Comparison of ENCODE assay signal across 19 cellular contexts in genomic region chr13:64817721-64818120, GRCh38.
DNase-seq lines count a peak whose midpoint lies in the region; ATAC-seq and TF ChIP-seq lines count a peak whose summit lies in the region.
"Had no signal": no experiment of that assay in that cellular context is flagged by ENCODE, and none has a peak within 500 bp of the region (broad histone marks: within the 10 kb centered on the region; RNA-seq: fewer than 3 reads in every experiment).

No MANE protein-coding gene starts in this region.

- no peak overlapping the region for H2BK5ac ChIP-seq in IMR-90 (ENCODE audit: low read depth, low read length, poor library complexity, severe bottlenecking)

- no peaks in the 10 kb centered on the region for H3K36me3 Mint-ChIP-seq in naive thymus-derived CD4-positive, alpha-beta T cell
- H3K36me3 Mint-ChIP-seq: CD14-positive monocyte had no signal

- H3K9ac ChIP-seq in IMR-90 (ENCODE audit: low read depth, low read length), result no peak overlapping the region

- H3K18ac ChIP-seq in IMR-90 (ENCODE audit: low read depth, low read length), result no peak overlapping the region

- peaks cover 0 to 23% (median 5%) of the 10 kb centered on the region in 11 donors for H3K9me3 Mint-ChIP-seq in naive thymus-derived CD4-positive, alpha-beta T cell

- no peaks in the 10 kb centered on the region for H3K4me1 Mint-ChIP-seq in naive thymus-derived CD4-positive, alpha-beta T cell
- H3K4me1 Mint-ChIP-seq: CD14-positive monocyte had no signal

- no peak overlapping the region for H2BK20ac ChIP-seq in IMR-90 (ENCODE audit: low read depth, low read length)

- H2AK9ac ChIP-seq in IMR-90 (replicated peaks; ENCODE audit: low read depth, low read length, poor library complexity), result no peak overlapping the region

- H4K5ac ChIP-seq in IMR-90 (ENCODE audit: low read depth, low read length), result no peak overlapping the region

- H2BK15ac ChIP-seq in IMR-90 (ENCODE audit: low read depth, low read length), result no peak overlapping the region

- no peaks in the 10 kb centered on the region for H3K36me3 ChIP-seq in IMR-90 (ENCODE audit: control insufficient read depth, insufficient read depth, low read length)
- no peaks in the 10 kb centered on the region for H3K36me3 ChIP-seq in brain microvascular endothelial cell (replicated peaks)
- no peaks in the 10 kb centered on the region for H3K36me3 ChIP-seq in naive thymus-derived CD4-positive, alpha-beta T cell (ENCODE audit: control insufficient read depth in 2 of 3, insufficient read depth in 3 of 3, low read length in 3 of 3)

- H2AFZ ChIP-seq in IMR-90 (replicated peaks; ENCODE audit: low read length, poor library complexity), result no peak overlapping the region
- H2AFZ ChIP-seq: PC-9 had no signal

- ATAC-seq in IMR-90 (ENCODE audit: low read depth) (peak; percentile 56), GM19395 (IDR thresholded peaks at IDR 0.05; ENCODE audit: unreplicated experiment) (no peak)
- ATAC-seq in naive thymus-derived CD4-positive, alpha-beta T cell, result no peak
- ATAC-seq: GM12878, HCT116 had no signal

- H3K14ac ChIP-seq in IMR-90 (replicated peaks; ENCODE audit: low read depth, low read length), result no peak overlapping the region

- dilution Hi-C loops in IMR-90 (cut with HindIII; ENCODE audit: low sequenced_read_pairs, unreplicated experiment), result no loop called here

- POLR2A ChIA-PET in IMR-90 (lab: Charles Lee; ENCODE audit: unreplicated experiment), result no interaction called here
- POLR2A ChIA-PET in naive thymus-derived CD4-positive, alpha-beta T cell (lab: Charles Lee), result no interaction called here

- peak; percentile 55 for DNase-seq in EH (ENCODE audit: low read depth)
- DNase-seq in IMR-90, result peak; percentile 36
- peak; percentile 14 for DNase-seq in brain microvascular endothelial cell
- peak; percentile 36 for DNase-seq in fibroblast of pulmonary artery (ENCODE audit: low read depth)
- DNase-seq in SK-N-DZ (ENCODE audit: low spot score), result no peak
- no peak for DNase-seq in naive thymus-derived CD4-positive, alpha-beta T cell
- DNase-seq in NCI-H774 (lab: John Stamatoyannopoulos, UW), result no peak
- DNase-seq: COR-L47, DMS153, KG1, NCI-H1105, NCI-H1694 treated with DMSO at 0.1 percent for 48 hours, NCI-H69, PC-9 had no signal

- no peaks in the 10 kb centered on the region for H3K27me3 ChIP-seq in IMR-90 (ENCODE audit: control insufficient read depth, insufficient read depth, low read length)
- H3K27me3 ChIP-seq in brain microvascular endothelial cell (replicated peaks), result no peaks in the 10 kb centered on the region
- H3K27me3 ChIP-seq in naive thymus-derived CD4-positive, alpha-beta T cell (ENCODE audit: control insufficient read depth in 2 of 2, insufficient read depth in 2 of 2, low read length in 2 of 2), result no peaks in the 10 kb centered on the region

- H3K9me3 ChIP-seq in IMR-90 (ENCODE audit: control insufficient read depth, insufficient read depth, low read length), result no peaks in the 10 kb centered on the region
- H3K9me3 ChIP-seq in naive thymus-derived CD4-positive, alpha-beta T cell (ENCODE audit: control insufficient read depth in 2 of 3, low read length in 3 of 3), result no peaks in the 10 kb centered on the region

- H4K91ac ChIP-seq in IMR-90 (ENCODE audit: insufficient read depth, low read depth, low read length), result no peak overlapping the region

- no peak overlapping the region for H3K27ac Mint-ChIP-seq in naive thymus-derived CD4-positive, alpha-beta T cell
- H3K27ac Mint-ChIP-seq: CD14-positive monocyte had no signal

- in situ Hi-C loops in IMR-90 (cut with MboI; ENCODE audit: low sequenced_read_pairs) (no loop called here), brain microvascular endothelial cell (cut with HindIII; ENCODE audit: low pct_ligation_motif_present, low sequenced_read_pairs) (no loop called here)

- TF ChIP-seq CTCF in IMR-90 (conservative IDR thresholded peaks at IDR 0.05; ENCODE audit: low read depth, low read length), result no peak
- no peak for TF ChIP-seq CTCF in brain microvascular endothelial cell (IDR thresholded peaks at IDR 0.05; ENCODE audit: low read depth, low read length, missing control alignments)
- TF ChIP-seq CTCF in fibroblast of pulmonary artery (IDR thresholded peaks at IDR 0.05; ENCODE audit: low read length, missing control alignments), result no peak

- no CpG with 5 or more reads among the region's 3 CpGs for WGBS in IMR-90 (ENCODE audit: extremely low coverage in 2 of 2, insufficient read length in 1 of 2), 2 experiments

- H3K27ac ChIP-seq in IMR-90 (ENCODE audit: insufficient read depth, low read length) (no peak overlapping the region), brain microvascular endothelial cell (no peak overlapping the region)
- no peak overlapping the region for H3K27ac ChIP-seq in naive thymus-derived CD4-positive, alpha-beta T cell (ENCODE audit: low read depth, low read length)
- H3K27ac ChIP-seq: PC-9, SK-N-MC had no signal

- no TSS peak for BruUV-seq in IMR-90 (replicated peaks; lab: Mats Ljungman, UMichigan)

- no peak overlapping the region for H3K4me3 Mint-ChIP-seq in naive thymus-derived CD4-positive, alpha-beta T cell
- H3K4me3 Mint-ChIP-seq: CD14-positive monocyte had no signal

- H3K27me3 Mint-ChIP-seq in naive thymus-derived CD4-positive, alpha-beta T cell, result no peaks in the 10 kb centered on the region

- CTCF ChIA-PET in IMR-90 (lab: Yijun Ruan, JAX), result no interaction called here
- CTCF ChIA-PET in naive thymus-derived CD4-positive, alpha-beta T cell (lab: Charles Lee), result no interaction called here

- H4K8ac ChIP-seq in IMR-90 (ENCODE audit: low read depth in 2 of 2, low read length in 2 of 2), result no peak overlapping the region

- no peaks in the 10 kb centered on the region for H3K79me1 ChIP-seq in IMR-90 (ENCODE audit: low read depth in 1 of 2, low read length in 2 of 2)

- no peaks in the 10 kb centered on the region for H3K9me1 ChIP-seq in IMR-90 (ENCODE audit: insufficient read depth, low read length)

- H4K20me1 ChIP-seq in IMR-90 (ENCODE audit: insufficient read depth, low read length), result no peaks in the 10 kb centered on the region

- H3K4me2 ChIP-seq in IMR-90 (ENCODE audit: low read depth, low read length), result no peak overlapping the region
- H3K4me2 ChIP-seq: PC-9 had no signal

- TF ChIP-seq RAD21 in IMR-90 (IDR thresholded peaks at IDR 0.05; ENCODE audit: low read length), result no peak

- no peak overlapping the region for H2BK120ac ChIP-seq in IMR-90 (ENCODE audit: low read depth, low read length)

- H3K4me1 ChIP-seq in IMR-90 (ENCODE audit: control insufficient read depth, insufficient read depth, low read length), result peaks cover 2% of the 10 kb centered on the region; the same call in 1 of the 2 replicates
- H3K4me1 ChIP-seq in naive thymus-derived CD4-positive, alpha-beta T cell (ENCODE audit: control insufficient read depth in 2 of 2, insufficient read depth in 2 of 2, low read length in 2 of 2), result no peaks in the 10 kb centered on the region

- no peak overlapping the region for H3K4ac ChIP-seq in IMR-90 (ENCODE audit: low read depth, low read length)

- no peak for TF ChIP-seq POLR2A in IMR-90 (IDR thresholded peaks at IDR 0.05; ENCODE audit: low read depth, low read length)

- no peak overlapping the region for H3K56ac ChIP-seq in IMR-90 (ENCODE audit: extremely low read depth, insufficient read depth, low read length)

- intact Hi-C loops in IMR-90 (cut with micrococcal nuclease), result no loop called here
- intact Hi-C loops in naive thymus-derived CD4-positive, alpha-beta T cell (cut with micrococcal nuclease), result no loop called here

- no peak overlapping the region for H2AK5ac ChIP-seq in IMR-90 (ENCODE audit: low read depth, low read length)

- H3K4me3 ChIP-seq in IMR-90 (ENCODE audit: insufficient read depth, low read depth, low read length) (no peak overlapping the region), brain microvascular endothelial cell (ENCODE audit: low read depth, low read length) (no peak overlapping the region), fibroblast of pulmonary artery (replicated peaks; ENCODE audit: low read depth, low read length) (no peak overlapping the region)
- no peak overlapping the region for H3K4me3 ChIP-seq in naive thymus-derived CD4-positive, alpha-beta T cell (ENCODE audit: low read length)
- H3K4me3 ChIP-seq: GM12878, PC-9, SK-N-MC had no signal

- H3K23ac ChIP-seq in IMR-90 (ENCODE audit: low read depth, low read length), result no peak overlapping the region

TF ChIP-seq in IMR-90, 13 proteins besides CTCF, POLR2A, EP300 and RAD21:
- TF ChIP-seq CHD1 (IDR thresholded peaks at IDR 0.05; ENCODE audit: low read depth, low read length), result no peak
- no peak for TF ChIP-seq USF2 (IDR thresholded peaks at IDR 0.05; ENCODE audit: low read depth, low read length)
- TF ChIP-seq MAZ (IDR thresholded peaks at IDR 0.05; ENCODE audit: borderline replicate concordance, low read depth, low read length), result no peak
- no peak for TF ChIP-seq MXI1 (IDR thresholded peaks at IDR 0.05; ENCODE audit: borderline replicate concordance, low read depth, low read length)
- no peak for TF ChIP-seq RFX5 (IDR thresholded peaks at IDR 0.05; ENCODE audit: low read depth, low read length)
- no peak for TF ChIP-seq RCOR1 (IDR thresholded peaks at IDR 0.05; ENCODE audit: insufficient replicate concordance, low read length)
- TF ChIP-seq SMC3 (IDR thresholded peaks at IDR 0.05; ENCODE audit: low read depth, low read length), result no peak
- TF ChIP-seq FOS (IDR thresholded peaks at IDR 0.05; ENCODE audit: low read depth, low read length), result no peak
- no peak for TF ChIP-seq NFE2L2 (IDR thresholded peaks at IDR 0.05; ENCODE audit: low read depth, low read length)
- TF ChIP-seq CEBPB (IDR thresholded peaks at IDR 0.05; ENCODE audit: low read depth, low read length), result no peak
- no peak for TF ChIP-seq BHLHE40 (IDR thresholded peaks at IDR 0.05; ENCODE audit: low read depth, low read length)
- TF ChIP-seq MAFK (IDR thresholded peaks at IDR 0.05; ENCODE audit: low read depth, low read length), result no peak
- TF ChIP-seq ELK1 (IDR thresholded peaks at IDR 0.05; ENCODE audit: borderline replicate concordance, low read depth, low read length), result no peak
TF ChIP-seq in IMR-90: peak in this region for 0.

Comparison
In these comparisons a context has a peak if more than half of its experiments do, and no peak if none do; other contexts are left out.
1. DNase-seq: peak in EH (single experiment), IMR-90 (single experiment), brain microvascular endothelial cell (single experiment) and fibroblast of pulmonary artery (single experiment); none in SK-N-DZ (single experiment), naive thymus-derived CD4-positive, alpha-beta T cell (0 of 9) and NCI-H774 (single experiment).